ENCODE assay signal across 18 cellular contexts in genomic region chr12:69428351-69429048, GRCh38. TPM values are rescaled to one million over a fixed set of nuclear protein-coding genes. Genes with fewer than 3 reads are reported as not detected.
A peak's percentile ranks its signal among the peaks of the same experiment; 100 is the strongest.
DNase-seq lines count a peak whose midpoint lies in the region; ATAC-seq and TF ChIP-seq lines count a peak whose summit lies in the region.
"Had no signal": no experiment of that assay in that cellular context is flagged by ENCODE, and none has a peak within 500 bp of the region (broad histone marks: within the 10 kb centered on the region; RNA-seq: fewer than 3 reads in every experiment).

No MANE protein-coding gene starts in this region.

- no peaks in the 10 kb centered on the region for H3K9me3 Mint-ChIP-seq in endodermal cell
- H3K9me3 Mint-ChIP-seq: GM23338 had no signal

- H3K4me1 Mint-ChIP-seq in endodermal cell, result peaks cover 52% of the 10 kb centered on the region

- TF ChIP-seq CTCF in cardiac muscle cell (IDR thresholded peaks at IDR 0.05; ENCODE audit: low read depth, low read length), result no peak
- TF ChIP-seq CTCF in endodermal cell (conservative IDR thresholded peaks at IDR 0.05), result no peak

- H3K36me3 ChIP-seq in cardiac muscle cell, result no peaks in the 10 kb centered on the region
- H3K36me3 ChIP-seq in endodermal cell (ENCODE audit: control insufficient read depth, insufficient read depth, low read length), result no peaks in the 10 kb centered on the region
- H3K36me3 ChIP-seq in aorta (ENCODE audit: control insufficient read depth in 1 of 2, insufficient read depth in 2 of 2, low read length in 1 of 2), result no peaks in the 10 kb centered on the region

- peak overlapping the region; percentile 91 for H3K27ac Mint-ChIP-seq in endodermal cell
- H3K27ac Mint-ChIP-seq: GM23338 had no signal

- no peak overlapping the region for H3K4me3 ChIP-seq in cardiac muscle cell
- H3K4me3 ChIP-seq in endodermal cell (ENCODE audit: low read length), result no peak overlapping the region
- no peak overlapping the region for H3K4me3 ChIP-seq in aorta (ENCODE audit: low read length in 2 of 2)
- H3K4me3 ChIP-seq: GM23338, PC-9 had no signal

- intact Hi-C loops in cardiac septum (cut with DNase I) (no loop called here), aorta (cut with DNase I) (no loop called here)

- H3K9me3 ChIP-seq in cardiac muscle cell (ENCODE audit: low read depth), result no peaks in the 10 kb centered on the region
- H3K9me3 ChIP-seq in endodermal cell (ENCODE audit: control insufficient read depth, low read length), result no peaks in the 10 kb centered on the region
- no peaks in the 10 kb centered on the region for H3K9me3 ChIP-seq in aorta (ENCODE audit: control insufficient read depth, low read length)

- ATAC-seq in aorta (ENCODE audit: low FRiP score), result no peak
- ATAC-seq: GM23338 had no signal

- H3K4me1 ChIP-seq in cardiac muscle cell (ENCODE audit: low read depth), result peaks cover 42% of the 10 kb centered on the region
- H3K4me1 ChIP-seq in endodermal cell (ENCODE audit: control insufficient read depth, insufficient read depth, low read length), result peaks cover 16% of the 10 kb centered on the region
- peaks cover 0 to 1% of the 10 kb centered on the region in 2 donors for H3K4me1 ChIP-seq in aorta (ENCODE audit: control insufficient read depth in 1 of 2, insufficient read depth in 2 of 2, low read length in 2 of 2)

- H3K9ac ChIP-seq in endodermal cell (ENCODE audit: extremely low read depth, low read length, poor library complexity, severe bottlenecking), result no peak overlapping the region

- H3K36me3 Mint-ChIP-seq in endodermal cell (ENCODE audit: low read depth), result no peaks in the 10 kb centered on the region

- no peak overlapping the region for H3K4me3 Mint-ChIP-seq in endodermal cell
- H3K4me3 Mint-ChIP-seq: GM23338 had no signal

- H3K27ac ChIP-seq in cardiac muscle cell, result no peak overlapping the region
- H3K27ac ChIP-seq in endodermal cell (ENCODE audit: low read depth, low read length), result no peak overlapping the region
- no peak overlapping the region for H3K27ac ChIP-seq in aorta (ENCODE audit: low read depth in 1 of 2, low read length in 2 of 2)
- H3K27ac ChIP-seq: HL-60, PC-9 had no signal

- DNase-seq in cardiac muscle cell (ENCODE audit: low read depth in 1 of 2, low spot score in 1 of 2), result peak; percentile 25 to 38
- no peak for DNase-seq in cardiac septum (ENCODE audit: low spot score)
- no peak for DNase-seq in endodermal cell
- peak; percentile 82 for DNase-seq in islet precursor cell
- no peak for DNase-seq in aorta
- DNase-seq in effector CD8-positive, alpha-beta T cell (lab: John Stamatoyannopoulos, UW), result no peak
- no peak for DNase-seq in DMS53 treated with DMSO at 0.1 percent for 48 hours (lab: John Stamatoyannopoulos, UW; ENCODE audit: unreplicated experiment)
- no peak for DNase-seq in foreskin melanocyte
- DNase-seq: C1 segment of cervical spinal cord, COR-L47, KG1, NCI-H1436 treated with DMSO at 0.1 percent for 48 hours, NCI-H2029 treated with DMSO at 0.1 percent for 48 hours, NCI-H510A treated with DMSO at 0.1 percent for 48 hours, NCI-H82, PC-9 had no signal

- no peaks in the 10 kb centered on the region for H3K27me3 Mint-ChIP-seq in endodermal cell (ENCODE audit: insufficient read depth)

- no peaks in the 10 kb centered on the region for H3K27me3 ChIP-seq in cardiac muscle cell
- H3K27me3 ChIP-seq in endodermal cell (ENCODE audit: control insufficient read depth, insufficient read depth, low read length, poor library complexity, severe bottlenecking), result no peaks in the 10 kb centered on the region
- no peaks in the 10 kb centered on the region for H3K27me3 ChIP-seq in aorta (ENCODE audit: control insufficient read depth in 1 of 2, insufficient read depth in 2 of 2, low read length in 1 of 2)

- 83 to 91% methylated on average over 4 to 6 of the region's 6 CpGs for WGBS in endodermal cell (ENCODE audit: insufficient coverage in 1 of 2, insufficient read length in 1 of 2), 2 experiments
- WGBS in aorta, 2 donors, result 95 to 96% methylated on average over 6 of the region's 6 CpGs

RNA-seq across cellular contexts. Expression of gene FRS2, which starts 41.7 kb away (rescaled TPM):
- 43.2 and 46.3 TPM in 2 replicates for total RNA-seq in cardiac muscle cell
- 15.9 and 21.6 TPM in 2 replicates for polyA plus RNA-seq in cardiac muscle cell
- 22.6 TPM for total RNA-seq in cardiac septum
- 10 to 100 TPM; 63.1 to 65.8 TPM for total RNA-seq in endodermal cell
- 32.6 TPM for polyA plus RNA-seq in endodermal cell (2013, experiment 1 of 2)
- polyA plus RNA-seq in endodermal cell (2013, experiment 2 of 2), result 37.5 TPM
- total RNA-seq in aorta, result 10 to 100 TPM; 38.3 to 44.5 TPM
- 10 to 100 TPM in 1 of 2 donors, 1 to 10 TPM in 1; 5.0 to 10.2 TPM for polyA plus RNA-seq in aorta

Comparison
In these comparisons a context has a peak if more than half of its experiments do, and no peak if none do; other contexts are left out.
1. DNase-seq: peak in cardiac muscle cell (2 of 2) and islet precursor cell (single experiment); none in cardiac septum (single experiment), endodermal cell (single experiment), aorta (0 of 2), effector CD8-positive, alpha-beta T cell (single experiment), DMS53 treated with DMSO at 0.1 percent for 48 hours (single experiment) and foreskin melanocyte (single experiment).